In genomic region chr16:21598676-21599157, GRCh38 we compare ENCODE assay signal across 8 cellular contexts. TPM values are rescaled to one million over a fixed set of nuclear protein-coding genes. Genes with fewer than 3 reads are reported as not detected.
DNase-seq lines count a peak whose midpoint lies in the region; ATAC-seq and TF ChIP-seq lines count a peak whose summit lies in the region.

No MANE protein-coding gene starts in this region.

- peak overlapping the region; percentile 55 for H3K27ac ChIP-seq in neuronal stem cell (replicated peaks; ENCODE audit: low read length)

- H3K14ac ChIP-seq in neuronal stem cell (ENCODE audit: low read length) = no peak overlapping the region

- H3K4ac ChIP-seq in neuronal stem cell (ENCODE audit: low read length) = no peak overlapping the region

- WGBS in neuronal stem cell (ENCODE audit: extremely low coverage in 2 of 2, insufficient read length in 2 of 2, insufficient replicate concordance in 1 of 2), 2 donors = no CpG with 5 or more reads among the region's 17 CpGs

- peak overlapping the region; percentile 98 for H2AFZ ChIP-seq in neuronal stem cell (ENCODE audit: low read length)

- no peaks in the 10 kb centered on the region for H3K4me1 ChIP-seq in Caco-2
- H3K4me1 ChIP-seq in neuronal stem cell (ENCODE audit: control insufficient read depth in 2 of 2, insufficient read depth in 1 of 2, low read depth in 1 of 2, low read length in 2 of 2) = peaks cover 0 to 12% of the 10 kb centered on the region in 2 donors

- TF ChIP-seq CTCF in Caco-2 (IDR thresholded peaks at IDR 0.05; ENCODE audit: insufficient read depth in 1 of 2, low read depth in 1 of 2, low read length in 1 of 2, severe bottlenecking in 1 of 2, unreplicated experiment in 1 of 2) (no peak), fibroblast of villous mesenchyme (IDR thresholded peaks at IDR 0.05; ENCODE audit: insufficient read depth, low read depth, low read length) (no peak)

- no peaks in the 10 kb centered on the region for H3K79me1 ChIP-seq in neuronal stem cell (ENCODE audit: low read depth, low read length)

- DNase-seq in Caco-2 = peak in 1 of 2 experiments; percentile 18
- peak; percentile 32 for DNase-seq in HT-29 (ENCODE audit: low spot score)
- DNase-seq in activated CD4-positive, alpha-beta T cell treated with anti-CD3 and anti-CD28 coated beads, Interleukin-2, amount 50 U/mL, for 4 hours = peak; percentile 6 to 21
- no peak for DNase-seq in fibroblast of villous mesenchyme (ENCODE audit: low read depth)
- no peak for DNase-seq in neuronal stem cell (ENCODE audit: low spot score)
- DNase-seq in ecto neural progenitor cell (ENCODE audit: low spot score) = no peak
- no peak for DNase-seq in SKM-1 (lab: John Stamatoyannopoulos, UW; ENCODE audit: unreplicated experiment)

- peak overlapping the region; percentile 51 for H3K4me2 ChIP-seq in neuronal stem cell (ENCODE audit: insufficient read depth, low read length, poor library complexity, severe bottlenecking)

- peak overlapping the region; percentile 76 for H3K27ac Mint-ChIP-seq in Caco-2 (ENCODE audit: unreplicated experiment)

- BruUV-seq in Caco-2 (replicated peaks; lab: Mats Ljungman, UMichigan) = TSS peak; percentile 80

- no peaks in the 10 kb centered on the region for H3K36me3 Mint-ChIP-seq in Caco-2 (ENCODE audit: insufficient read depth, unreplicated experiment)

- H3K27me3 Mint-ChIP-seq in Caco-2 (ENCODE audit: insufficient read depth, unreplicated experiment) = no peaks in the 10 kb centered on the region

- H2BK12ac ChIP-seq in neuronal stem cell (ENCODE audit: low read length) = no peak overlapping the region

- no peaks in the 10 kb centered on the region for H3K9me3 ChIP-seq in Caco-2
- H3K9me3 ChIP-seq in neuronal stem cell (replicated peaks in 1 of 2; ENCODE audit: control insufficient read depth in 2 of 2, insufficient read depth in 1 of 2, low read depth in 1 of 2, low read length in 2 of 2) = no peaks in the 10 kb centered on the region

- H3K18ac ChIP-seq in neuronal stem cell (ENCODE audit: low read length) = peak overlapping the region; percentile 53

- H2BK120ac ChIP-seq in neuronal stem cell (ENCODE audit: low read depth, low read length) = peak overlapping the region; percentile 29

- ATAC-seq in HG03095 (IDR thresholded peaks at IDR 0.05; ENCODE audit: unreplicated experiment) = no peak

- H2BK15ac ChIP-seq in neuronal stem cell (ENCODE audit: low read length) = peak overlapping the region; percentile 47

- H3K4me1 Mint-ChIP-seq in Caco-2 (ENCODE audit: low read depth, unreplicated experiment) = no peaks in the 10 kb centered on the region

- H3K9ac ChIP-seq in neuronal stem cell (ENCODE audit: low read depth, low read length, poor library complexity) = peak overlapping the region; percentile 93

- H3K23ac ChIP-seq in neuronal stem cell (ENCODE audit: low read depth, low read length, poor library complexity) = peak overlapping the region; percentile 50

- CTCF ChIA-PET in Caco-2 (lab: Charles Lee) = no interaction called here

- POLR2A ChIA-PET in Caco-2 (lab: Charles Lee) = no interaction called here

- H3K9me3 Mint-ChIP-seq in Caco-2 (ENCODE audit: unreplicated experiment) = no peaks in the 10 kb centered on the region

- H3K36me3 ChIP-seq in Caco-2 (ENCODE audit: control insufficient read depth, insufficient read depth, low read length) = no peaks in the 10 kb centered on the region
- peaks cover 0 to 4% of the 10 kb centered on the region in 2 donors for H3K36me3 ChIP-seq in neuronal stem cell (replicated peaks in 1 of 2; ENCODE audit: control insufficient read depth in 2 of 2, insufficient read depth in 2 of 2, low read length in 2 of 2)

- no peak overlapping the region for H4K8ac ChIP-seq in neuronal stem cell (ENCODE audit: low read depth, low read length)

- peak overlapping the region; percentile 81 for H3K4me3 Mint-ChIP-seq in Caco-2 (ENCODE audit: unreplicated experiment)

- H2AK5ac ChIP-seq in neuronal stem cell (ENCODE audit: low read depth, low read length) = no peak overlapping the region

- H3K4me3 ChIP-seq in Caco-2 (ENCODE audit: low read depth, low read length) = peak overlapping the region; percentile 91
- H3K4me3 ChIP-seq in fibroblast of villous mesenchyme (ENCODE audit: low read depth, low read length) = peak overlapping the region; percentile 73
- H3K4me3 ChIP-seq in neuronal stem cell (ENCODE audit: low read length in 2 of 2) = peak overlapping the region; percentile 89 to 94

- H3K27me3 ChIP-seq in Caco-2 (replicated peaks; ENCODE audit: control insufficient read depth, insufficient read depth, low read length) (no peaks in the 10 kb centered on the region), neuronal stem cell (ENCODE audit: control insufficient read depth in 3 of 3, insufficient read depth in 3 of 3, low read depth in 1 of 3, low read length in 3 of 3) (no peaks in the 10 kb centered on the region)

- intact Hi-C loops in Caco-2 (cut with micrococcal nuclease; ENCODE audit: unreplicated experiment) = loop anchor here (1.0 kb wide), 1 partner anchor 42 kb away; no protein-coding TSS in a partner anchor

- H2BK5ac ChIP-seq in neuronal stem cell (ENCODE audit: low read length) = peak overlapping the region; percentile 77

- H4K91ac ChIP-seq in neuronal stem cell (ENCODE audit: low read depth, low read length, poor library complexity) = peak overlapping the region; percentile 18

RNA-seq across cellular contexts. Expression of gene METTL9, which starts 0.7 kb away (rescaled TPM):
- total RNA-seq in Caco-2 (2022) (50.7 and 55.3 TPM in 2 replicates), fibroblast of villous mesenchyme (166 and 169 TPM in 2 replicates)
- total RNA-seq in HT-29 (2014; rRNA removed; shearing (Covaris generic)) = 120 and 131 TPM in 2 replicates
- polyA plus RNA-seq in neuronal stem cell (2013, experiment 1 of 2) = 168 TPM
- 167 TPM for polyA plus RNA-seq in neuronal stem cell (2013, experiment 2 of 2)

RNA-seq across cellular contexts. Expression of gene IGSF6, which starts 53.7 kb away (rescaled TPM):
- not detected in 2 replicates for total RNA-seq in Caco-2 (2022)
- not detected in 2 replicates for total RNA-seq in HT-29 (2014; rRNA removed; shearing (Covaris generic))
- under 0.01 TPM in 1 of 2 replicates, not detected in the other for total RNA-seq in fibroblast of villous mesenchyme
- polyA plus RNA-seq in neuronal stem cell (2013, experiment 1 of 2) = not detected
- polyA plus RNA-seq in neuronal stem cell (2013, experiment 2 of 2) = not detected

Comparison
In these comparisons a context has a peak if more than half of its experiments do, and no peak if none do; other contexts are left out.
1. DNase-seq: peak in HT-29 (single experiment) and activated CD4-positive, alpha-beta T cell treated with anti-CD3 and anti-CD28 coated beads, Interleukin-2, amount 50 U/mL, for 4 hours (2 of 2); none in fibroblast of villous mesenchyme (single experiment), neuronal stem cell (single experiment), ecto neural progenitor cell (single experiment) and SKM-1 (single experiment).
2. Peak in every context shown above with its lines, with median percentiles within 50 percentile points of each other: H3K4me3 ChIP-seq.